8 cellular contexts compared by ENCODE assay signal in the genomic region with DNA sequence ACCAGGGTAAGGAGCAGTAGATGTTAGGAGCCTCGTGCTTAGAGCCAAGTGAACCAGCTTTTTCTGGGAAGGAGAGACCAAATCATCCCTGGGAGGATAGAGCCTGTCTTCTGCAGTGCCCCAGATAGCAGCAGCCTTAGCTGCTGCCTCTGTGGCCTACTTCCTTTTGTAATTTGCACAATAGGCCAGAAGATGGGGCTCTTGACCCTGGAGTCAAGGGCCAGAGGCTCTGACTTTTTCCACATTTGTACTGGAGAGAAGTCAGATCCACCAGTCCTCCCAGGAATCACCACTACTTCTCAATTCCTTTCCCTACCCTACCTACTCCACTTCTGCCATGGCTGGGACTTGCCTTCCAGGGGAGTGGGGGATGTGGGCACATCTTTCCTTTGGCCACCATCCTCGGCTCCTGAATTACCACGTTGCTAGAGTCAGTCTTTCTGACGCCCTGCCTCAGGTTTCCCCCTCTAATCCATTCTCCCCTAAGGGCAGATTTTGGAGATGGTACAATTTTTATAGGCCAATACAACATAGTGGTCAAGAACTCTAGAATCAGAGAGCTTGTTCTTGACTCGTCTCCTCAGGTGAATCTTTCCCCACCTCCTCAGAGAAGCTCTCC. TPM values are rescaled to one million over a fixed set of nuclear protein-coding genes. Genes with fewer than 3 reads are reported as not detected.
DNase-seq lines count a peak whose midpoint lies in the region; ATAC-seq, FAIRE-seq and TF ChIP-seq lines count a peak whose summit lies in the region.

No MANE protein-coding gene starts in this region.

- TF ChIP-seq CTCF in CD14-positive monocyte (IDR thresholded peaks at IDR 0.05) (peak; percentile 79), epithelial cell of esophagus (IDR thresholded peaks at IDR 0.05; ENCODE audit: insufficient read depth, low read depth, low read length, missing control alignments) (peak; percentile 77)

- no peak overlapping the region for H3K4me3 Mint-ChIP-seq in CD14-positive monocyte
- H3K4me3 Mint-ChIP-seq in naive B cell = peak overlapping the region in 1 of 8 donors; percentile 41

- H3K27ac Mint-ChIP-seq in CD14-positive monocyte = peak overlapping the region in 1 of 7 donors; percentile 22
- H3K27ac Mint-ChIP-seq in naive B cell = peak overlapping the region in 1 of 6 donors; percentile 35

- DNase-seq in CD14-positive monocyte (ENCODE audit: low spot score) (no peak), H54 (ENCODE audit: insufficient read length, low spot score) (peak; percentile 33), NCI-H345 (lab: John Stamatoyannopoulos, UW) (peak; percentile 73), epithelial cell of esophagus (ENCODE audit: low read depth) (peak; percentile 72), naive B cell (peak; percentile 30)
- DNase-seq in activated CD4-positive, alpha-beta T cell treated with anti-CD3 and anti-CD28 coated beads, Interleukin-2, amount 50 U/mL, for 1 hour = peak; percentile 13

- intact Hi-C loops in CD14-positive monocyte (cut with micrococcal nuclease) = loop anchor here (5.0 to 10.0 kb wide), 3 partner anchors 393 to 601 kb away; a partner anchor contains a TSS

- TF ChIP-seq POLR2A in H54 (IDR thresholded peaks at IDR 0.05; ENCODE audit: low read depth, low read length) = no peak

- ATAC-seq in naive B cell (ENCODE audit: low read depth in 2 of 2) = no peak
- no peak for ATAC-seq in HG03135 (IDR thresholded peaks at IDR 0.05; ENCODE audit: unreplicated experiment)
- ATAC-seq in HG02610 (IDR thresholded peaks at IDR 0.05; ENCODE audit: unreplicated experiment) = no peak

- peaks cover 11% of the 10 kb centered on the region for H3K4me1 Mint-ChIP-seq in CD14-positive monocyte
- peaks cover 15 to 24% (median 23%) of the 10 kb centered on the region in 3 donors for H3K4me1 Mint-ChIP-seq in naive B cell

- H3K4me3 ChIP-seq in epithelial cell of esophagus (ENCODE audit: low read length) = no peak overlapping the region

- peaks cover 21 to 31% (median 24%) of the 10 kb centered on the region in 3 donors for H3K27me3 Mint-ChIP-seq in CD14-positive monocyte (ENCODE audit: low read depth in 3 of 3)
- no peaks in the 10 kb centered on the region for H3K27me3 Mint-ChIP-seq in naive B cell

- no peaks in the 10 kb centered on the region for H3K36me3 Mint-ChIP-seq in CD14-positive monocyte
- H3K36me3 Mint-ChIP-seq in naive B cell = no peaks in the 10 kb centered on the region

- H3K9me3 Mint-ChIP-seq in CD14-positive monocyte (peaks cover 0 to 4% (median 0%) of the 10 kb centered on the region in 7 donors), naive B cell (no peaks in the 10 kb centered on the region)

- peak; percentile 82 for FAIRE-seq in H54 (lab: Jason Lieb, UNC)

RNA-seq across cellular contexts. Expression of gene SLC4A8, which starts 3.3 kb away (rescaled TPM):
- polyA plus RNA-seq in CD14-positive monocyte = 1 to 10 TPM; 1.9 to 2.3 TPM
- 1 to 10 TPM in 4 of 6 donors, under 1 TPM in 2; 0.34 to 6.2 (median 1.6) TPM for polyA plus RNA-seq in naive B cell (ENCODE audit: low read depth in 6 of 6)

RNA-seq across cellular contexts. Expression of gene GALNT6, which starts 30.2 kb away (rescaled TPM):
- 10 to 100 TPM in 1 of 2 donors, 1 to 10 TPM in 1; 3.2 to 10.4 TPM for polyA plus RNA-seq in CD14-positive monocyte
- 10 to 100 TPM in 5 of 6 donors, 1 to 10 TPM in 1; 3.3 to 25.6 (median 13.2) TPM for polyA plus RNA-seq in naive B cell (ENCODE audit: low read depth in 6 of 6)
